12 cellular contexts compared by ENCODE assay signal in the genomic region with DNA sequence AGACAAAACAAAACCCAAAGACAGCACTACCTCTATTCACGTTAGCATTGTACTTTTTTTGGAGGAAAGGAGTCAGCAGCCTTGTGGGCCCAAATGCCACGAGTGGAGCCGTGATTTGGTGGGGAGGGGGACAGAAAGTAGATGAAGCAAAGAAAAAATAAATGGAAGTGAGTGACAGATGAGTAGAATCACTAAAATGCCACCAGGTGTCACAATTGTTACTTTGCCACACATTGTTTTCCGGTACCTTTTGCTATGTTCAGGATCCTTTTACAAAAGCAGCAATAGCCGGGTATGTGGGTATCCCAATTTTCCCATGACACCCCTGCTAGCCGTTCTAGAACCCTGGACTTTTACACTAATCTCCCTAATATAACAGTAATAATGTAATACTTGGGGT.
DNase-seq lines count a peak whose midpoint lies in the region; ATAC-seq, FAIRE-seq and TF ChIP-seq lines count a peak whose summit lies in the region.
"Had no signal": no experiment of that assay in that cellular context is flagged by ENCODE, and none has a peak within 500 bp of the region (broad histone marks: within the 10 kb centered on the region; RNA-seq: fewer than 3 reads in every experiment).

No MANE protein-coding gene starts in this region.

- H3K4me3 ChIP-seq in tibial artery: no peak overlapping the region

- H3K4me1 Mint-ChIP-seq in naive B cell: peaks cover 41 to 57% (median 56%) of the 10 kb centered on the region in 3 donors

- no peaks in the 10 kb centered on the region for H3K9me3 Mint-ChIP-seq in naive B cell
- H3K9me3 Mint-ChIP-seq: HFFc6 had no signal

- CTCF ChIA-PET in RWPE1 (lab: Yijun Ruan, JAX): interaction anchor here (0.6 to 0.8 kb wide), 3 partner anchors 10 to 191 kb away, joined by 3 to 4 read pairs (median 4); no protein-coding TSS in a partner anchor

- peak; percentile 40 for FAIRE-seq in GM12891 (lab: Jason Lieb, UNC)
- FAIRE-seq: endometrium, GM18507, islet of Langerhans had no signal

- intact Hi-C loops in tibial artery (cut with DNase I; ENCODE audit: low total_unique reads): no loop called here

- no peak for TF ChIP-seq POLR2A in GM12891 (IDR thresholded peaks at IDR 0.05; ENCODE audit: low read depth, low read length)

- H3K4me3 Mint-ChIP-seq in naive B cell: peak overlapping the region in 3 of 8 donors; percentile 15 to 64 (median 51)
- H3K4me3 Mint-ChIP-seq: HFFc6 had no signal

- no peaks in the 10 kb centered on the region for H3K9me3 ChIP-seq in tibial artery

- H3K27ac ChIP-seq in RWPE1 (no peak overlapping the region), tibial artery (peak overlapping the region in 1 of 2 donors; percentile 32)

- peak overlapping the region in 4 of 6 donors; percentile 26 to 90 (median 48) for H3K27ac Mint-ChIP-seq in naive B cell
- H3K27ac Mint-ChIP-seq: HFFc6 had no signal

- H3K27me3 Mint-ChIP-seq in naive B cell: no peaks in the 10 kb centered on the region

- H3K27me3 ChIP-seq in tibial artery: no peaks in the 10 kb centered on the region

- H3K36me3 Mint-ChIP-seq in naive B cell: peaks cover 0 to 4% of the 10 kb centered on the region in 2 donors

- no peak for ATAC-seq in naive B cell (ENCODE audit: low read depth in 2 of 2)

- peaks cover 4 to 6% (median 5%) of the 10 kb centered on the region in 3 donors for H3K36me3 ChIP-seq in tibial artery

- H3K4me1 ChIP-seq in tibial artery: peaks cover 0 to 72% (median 38%) of the 10 kb centered on the region in 4 donors

- TF ChIP-seq CTCF in RWPE1 (conservative IDR thresholded peaks at IDR 0.05; ENCODE audit: low read depth) (peak; percentile 31; the same call in 1 of the 2 replicates), tibial artery (IDR thresholded peaks at IDR 0.05) (no peak)

- DNase-seq in DMS114 treated with DMSO at 0.1 percent for 48 hours (lab: John Stamatoyannopoulos, UW; ENCODE audit: unreplicated experiment) (peak; percentile 26), GM12891 (ENCODE audit: insufficient read length, low spot score) (no peak), RWPE1 (ENCODE audit: low spot score) (no peak), naive B cell (no peak), CD1c-positive myeloid dendritic cell (ENCODE audit: extremely low spot score) (no peak), tibial artery (no peak)
- no peak for DNase-seq in activated CD4-positive, alpha-beta T cell treated with anti-CD3 and anti-CD28 coated beads, Interleukin-2, amount 50 U/mL, for 1 hour
- DNase-seq: activated gamma-delta T cell treated with Interleukin-2 at 50 U/mL for 16 hours, HFFc6 had no signal

- POLR2A ChIA-PET in RWPE1 (lab: Yijun Ruan, JAX; ENCODE audit: low non-redundant PET): no interaction called here

TF ChIP-seq in GM12891, 5 proteins besides CTCF, POLR2A, EP300 and RAD21:
- TF ChIP-seq TAF1 (IDR thresholded peaks at IDR 0.05; ENCODE audit: low read depth, low read length) (no peak), POU2F2 (IDR thresholded peaks at IDR 0.05; ENCODE audit: low read depth, low read length) (no peak), SPI1 (IDR thresholded peaks at IDR 0.05; ENCODE audit: low read depth, low read length) (no peak), PAX5 (IDR thresholded peaks at IDR 0.05; ENCODE audit: insufficient read depth, low read length, severe bottlenecking) (no peak), POLR2AphosphoS5 (IDR thresholded peaks at IDR 0.05; ENCODE audit: low read depth, low read length) (no peak)
